21 cellular contexts compared by ENCODE assay signal in genomic region chr14:39122330-39123138, GRCh38.
"Had no signal": no experiment of that assay in that cellular context is flagged by ENCODE, and none has a peak within 500 bp of the region (broad histone marks: within the 10 kb centered on the region; RNA-seq: fewer than 3 reads in every experiment).

No MANE protein-coding gene starts in this region.

- H3K27me3 ChIP-seq: heart right ventricle, ovary, stomach, testis had no signal

- H3K27ac Mint-ChIP-seq: activated naive CD8-positive, alpha-beta T cell; activated T-helper 2 cell treated with anti-CD3 and anti-CD28 coated beads, Interferon-gamma antibody, Interleukin-2, Interleukin-4, amounts not matched to agents 10 μg/mL and 5 μg/mL and 100 μg/mL, durations not matched to agents 14 hours and 24 hours and 36 hours; natural killer cell; stimulated activated memory B cell treated with anti-CD40 and anti-IgM and Interleukin-4, amounts not matched to agents 10 μg/mL and 1 μg/mL and 100 μg/mL, for 72 hours had no signal

- H3K4me1 ChIP-seq: heart right ventricle, psoas muscle, stomach, testis had no signal

- H3K4me1 Mint-ChIP-seq: natural killer cell; stimulated activated memory B cell treated with anti-CD40 and anti-IgM and Interleukin-4, amounts not matched to agents 10 μg/mL and 1 μg/mL and 100 μg/mL, for 72 hours had no signal

- H3K9me3 Mint-ChIP-seq: activated T-cell treated with anti-CD3 and anti-CD28 coated beads, Interleukin-2, amount 50 U/mL, for 24 hours; activated T-helper 2 cell treated with anti-CD3 and anti-CD28 coated beads, Interferon-gamma antibody, Interleukin-2, Interleukin-4, amounts not matched to agents 10 μg/mL and 5 μg/mL and 100 μg/mL, durations not matched to agents 14 hours and 24 hours and 36 hours; natural killer cell; stimulated activated memory B cell treated with anti-CD40 and anti-IgM and Interleukin-4, amounts not matched to agents 10 μg/mL and 1 μg/mL and 100 μg/mL, for 72 hours had no signal

- H3K9me3 ChIP-seq: heart right ventricle, ovary, psoas muscle, stomach, testis had no signal

- H3K4me3 Mint-ChIP-seq: activated naive CD8-positive, alpha-beta T cell; activated T-cell treated with anti-CD3 and anti-CD28 coated beads, Interleukin-2, amount 50 U/mL, for 24 hours; natural killer cell; stimulated activated memory B cell treated with anti-CD40 and anti-IgM and Interleukin-4, amounts not matched to agents 10 μg/mL and 1 μg/mL and 100 μg/mL, for 72 hours had no signal

- H3K27ac ChIP-seq: epithelial cell of prostate, heart right ventricle, ovary, psoas muscle had no signal

- H3K27me3 Mint-ChIP-seq: activated naive CD8-positive, alpha-beta T cell; activated T-cell treated with anti-CD3 and anti-CD28 coated beads, Interleukin-2, amount 50 U/mL, for 24 hours; stimulated activated memory B cell treated with anti-CD40 and anti-IgM and Interleukin-4, amounts not matched to agents 10 μg/mL and 1 μg/mL and 100 μg/mL, for 72 hours had no signal

- H3K4me3 ChIP-seq: heart right ventricle, ovary, psoas muscle, stomach, testis had no signal

- H3K36me3 ChIP-seq: ovary had no signal

- ATAC-seq: heart right ventricle; left colon; natural killer cell; psoas muscle; right cardiac atrium; stimulated activated memory B cell treated with anti-CD40 and anti-IgM and Interleukin-4, amounts not matched to agents 10 μg/mL and 1 μg/mL and 100 μg/mL, for 72 hours had no signal

- DNase-seq: activated CD4-positive, alpha-beta T cell treated with anti-CD3 and anti-CD28 coated beads for 1 hour; activated naive CD4-positive, alpha-beta T cell; activated T-cell treated with anti-CD3 and anti-CD28 coated beads, Interleukin-2, amount 50 U/mL, for 24 hours; foreskin fibroblast; heart right ventricle; left colon; midbrain; natural killer cell; ovary; psoas muscle; right cardiac atrium; small intestine; stimulated activated CD4-positive, alpha-beta T cell treated with anti-CD3 and anti-CD28 coated beads, Interleukin-2, amount 100 ng/mL, for 24 hours; stomach; T-helper 9 cell; testis; trophoblast cell had no signal
